ENCODE assay signal across 29 cellular contexts in genomic region chr6:156514186-156514585, GRCh38.
"Had no signal": no experiment of that assay in that cellular context is flagged by ENCODE, and none has a peak within 500 bp of the region (broad histone marks: within the 10 kb centered on the region; RNA-seq: fewer than 3 reads in every experiment).

No MANE protein-coding gene starts in this region.

- H3K27ac Mint-ChIP-seq: stimulated activated memory B cell treated with anti-CD40 and anti-IgM and Interleukin-4, amounts not matched to agents 10 μg/mL and 1 μg/mL and 100 μg/mL, for 72 hours; stimulated activated naive B cell treated with anti-CD40 and anti-IgM and Interleukin-4, amounts not matched to agents 10 μg/mL and 1 μg/mL and 100 μg/mL, for 72 hours; stimulated activated naive CD8-positive, alpha-beta T cell treated with anti-CD3 and anti-CD28 coated beads, Interleukin-15, amount 100 ng/mL, for 72 hours; stimulated activated naive CD8-positive, alpha-beta T cell treated with anti-CD3 and anti-CD28 coated beads, Interleukin-15, Interleukin-2, amounts not matched to agents 100 ng/mL and 50 ng/mL, for 24 hours; type B pancreatic cell had no signal

- H3K4me3 ChIP-seq: stomach, suprapubic skin, testis, thoracic aorta, thyroid gland, tibial artery, tibial nerve, transverse colon, upper lobe of left lung, upper lobe of right lung, uterus, vagina had no signal

- H3K36me3 Mint-ChIP-seq: type B pancreatic cell had no signal

- H3K36me3 ChIP-seq: stomach, suprapubic skin, thoracic aorta, thyroid gland, tibial artery, tibial nerve, transverse colon, upper lobe of left lung, upper lobe of right lung, uterus, vagina had no signal

- H3K27me3 ChIP-seq: stomach, suprapubic skin, testis, thyroid gland, tibial artery, tibial nerve, transverse colon, upper lobe of left lung, upper lobe of right lung, uterus, vagina had no signal

- H3K27ac ChIP-seq: stomach, suprapubic skin, testis, thoracic aorta, thyroid gland, tibial artery, tibial nerve, transverse colon, upper lobe of left lung, upper lobe of right lung, uterus, vagina had no signal

- H3K4me1 ChIP-seq: stomach, suprapubic skin, testis, thyroid gland, tibial artery, tibial nerve, transverse colon, upper lobe of right lung, uterus, vagina had no signal

- H3K9me3 ChIP-seq: stomach, suprapubic skin, testis, thoracic aorta, thyroid gland, tibial artery, transverse colon, upper lobe of left lung, upper lobe of right lung, uterus, vagina had no signal

- DNase-seq: stimulated activated CD4-positive, alpha-beta T cell treated with anti-CD3 and anti-CD28 coated beads, Interleukin-2, amount 100 ng/mL, for 24 hours; stimulated activated CD4-positive, alpha-beta T cell treated with anti-CD3 and anti-CD28 coated beads, Interleukin-2, amount 100 ng/mL, for 48 hours; stimulated activated CD4-positive, alpha-beta T cell treated with anti-CD3 and anti-CD28 coated beads, Interleukin-4, amount 100 ng/mL, for 1 hour; stimulated activated CD4-positive, alpha-beta T cell treated with anti-CD3 and anti-CD28 coated beads, Interleukin-4, amount 100 ng/mL, for 24 hours; stimulated activated CD4-positive, alpha-beta T cell treated with anti-CD3 and anti-CD28 coated beads, Interleukin-4, amount 100 ng/mL, for 4 hours; stimulated activated CD8-positive, alpha-beta memory T cell treated with anti-CD3 and anti-CD28 coated beads, Interleukin-4, amount 100 ng/mL, for 48 hours; stimulated activated naive B cell treated with anti-CD40 and anti-IgM and Interleukin-4, amounts not matched to agents 10 μg/mL and 1 μg/mL and 100 μg/mL, for 72 hours; stimulated activated naive CD4-positive, alpha-beta T cell; stimulated activated naive CD4-positive, alpha-beta T cell treated with Interleukin-2 at 50 U/mL for 16 hours; stimulated activated naive CD8-positive, alpha-beta T cell treated with anti-CD3 and anti-CD28 coated beads, Interleukin-15, amount 100 ng/mL, for 72 hours; stimulated activated naive CD8-positive, alpha-beta T cell treated with anti-CD3 and anti-CD28 coated beads, Interleukin-15, Interleukin-2, amounts not matched to agents 100 U/mL and 50 U/mL, for 24 hours; stomach; substantia nigra; testis; tibial artery; transverse colon; trophoblast cell; upper lobe of left lung; upper lobe of right lung; uterus had no signal

- ATAC-seq: stimulated activated memory B cell treated with anti-CD40 and anti-IgM and Interleukin-4, amounts not matched to agents 10 μg/mL and 1 μg/mL and 100 μg/mL, for 72 hours; stimulated activated naive B cell treated with anti-CD40 and anti-IgM and Interleukin-4, amounts not matched to agents 10 μg/mL and 1 μg/mL and 100 μg/mL, for 72 hours; stimulated activated naive CD8-positive, alpha-beta T cell treated with anti-CD3 and anti-CD28 coated beads, Interleukin-15, amount 100 ng/mL, for 72 hours; stimulated activated naive CD8-positive, alpha-beta T cell treated with anti-CD3 and anti-CD28 coated beads, Interleukin-15, Interleukin-2, amounts not matched to agents 100 U/mL and 50 U/mL, for 24 hours; upper lobe of right lung had no signal

- H3K4me3 Mint-ChIP-seq: stimulated activated memory B cell treated with anti-CD40 and anti-IgM and Interleukin-4, amounts not matched to agents 10 μg/mL and 1 μg/mL and 100 μg/mL, for 72 hours; stimulated activated naive B cell treated with anti-CD40 and anti-IgM and Interleukin-4, amounts not matched to agents 10 μg/mL and 1 μg/mL and 100 μg/mL, for 72 hours; stimulated activated naive CD8-positive, alpha-beta T cell treated with anti-CD3 and anti-CD28 coated beads, Interleukin-15, amount 100 ng/mL, for 72 hours; stimulated activated naive CD8-positive, alpha-beta T cell treated with anti-CD3 and anti-CD28 coated beads, Interleukin-15, Interleukin-2, amounts not matched to agents 100 ng/mL and 50 ng/mL, for 24 hours; type B pancreatic cell had no signal

- FAIRE-seq: urothelium cell line had no signal
